In the genomic region with DNA sequence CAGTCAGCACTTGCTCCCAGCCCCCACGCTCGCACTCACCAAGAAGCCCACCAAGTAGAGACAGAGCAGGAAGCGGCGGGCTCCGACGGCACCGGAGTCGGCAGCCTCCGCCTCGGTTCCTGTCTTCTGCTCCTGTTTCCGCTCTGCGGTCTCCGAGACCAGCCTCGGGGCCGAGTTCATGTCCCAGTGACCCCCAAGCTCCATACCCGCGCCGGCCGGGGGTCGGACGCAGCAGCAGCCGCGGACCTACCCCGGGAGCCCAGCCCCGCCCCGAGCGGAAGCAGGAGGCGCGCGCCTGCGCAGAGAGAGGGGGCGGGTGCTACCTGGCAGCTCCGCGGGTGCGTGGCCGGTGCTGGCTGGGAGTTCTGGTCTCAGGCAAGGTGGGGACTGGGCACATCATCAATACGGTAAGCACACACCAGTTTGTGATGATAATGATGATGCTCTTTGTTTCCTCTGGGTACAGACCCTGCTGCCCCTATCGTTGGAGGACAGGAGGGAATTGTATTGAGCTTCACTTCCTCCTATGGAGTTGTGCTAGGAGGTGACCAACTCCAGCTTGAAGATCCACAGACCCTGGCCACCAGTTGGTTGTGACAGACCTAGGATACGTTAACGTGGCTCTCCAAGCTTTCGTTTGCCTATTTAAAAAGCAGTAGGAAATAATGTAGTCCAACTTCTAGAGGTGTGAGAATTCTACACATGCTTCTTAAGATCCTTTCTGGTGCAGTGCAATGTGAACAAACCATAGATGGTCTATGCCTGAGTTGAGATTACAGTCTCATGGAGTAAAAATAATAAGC, we compare ENCODE assay signal across 8 cellular contexts. TPM values are rescaled to one million over a fixed set of nuclear protein-coding genes. Genes with fewer than 3 reads are reported as not detected.
DNase-seq lines count a peak whose midpoint lies in the region; ATAC-seq and TF ChIP-seq lines count a peak whose summit lies in the region.

No MANE protein-coding gene starts in this region.

- H3K4me2 ChIP-seq in neural progenitor cell, result peak overlapping the region; percentile 97

- H3K9me3 Mint-ChIP-seq in neural progenitor cell, result no peaks in the 10 kb centered on the region

- H3K27me3 Mint-ChIP-seq in neural progenitor cell (ENCODE audit: insufficient read depth, low read depth), result no peaks in the 10 kb centered on the region

- peaks cover 23% of the 10 kb centered on the region for H3K4me1 Mint-ChIP-seq in neural progenitor cell

- peaks cover 46% of the 10 kb centered on the region for H3K79me2 ChIP-seq in neural progenitor cell (ENCODE audit: low read depth)

- peak overlapping the region; percentile 98 for H3K4me3 Mint-ChIP-seq in neural progenitor cell

- H3K27ac Mint-ChIP-seq in neural progenitor cell, result peak overlapping the region; percentile 69

- H3K4me3 ChIP-seq in HUES6 (ENCODE audit: low read depth, low read length) (peak overlapping the region; percentile 73), neural progenitor cell (peak overlapping the region; percentile 90)

- peaks cover 1% of the 10 kb centered on the region for H3K36me3 Mint-ChIP-seq in neural progenitor cell

- H3K36me3 ChIP-seq in HUES6 (ENCODE audit: control insufficient read depth, insufficient read depth, low read length), result peaks cover 3% of the 10 kb centered on the region
- no peaks in the 10 kb centered on the region for H3K36me3 ChIP-seq in neural progenitor cell

- H3K27me3 ChIP-seq in HUES6 (ENCODE audit: control insufficient read depth, insufficient read depth, low read length) (no peaks in the 10 kb centered on the region), foreskin keratinocyte (no peaks in the 10 kb centered on the region), neural progenitor cell (no peaks in the 10 kb centered on the region)

- ATAC-seq in GM21515 (IDR thresholded peaks at IDR 0.05; ENCODE audit: unreplicated experiment) (peak; percentile 94), foreskin keratinocyte (peak; percentile 88)

- H4K20me1 ChIP-seq in neural progenitor cell (ENCODE audit: low read depth), result peaks cover 30% of the 10 kb centered on the region

- H3K9me3 ChIP-seq in HUES6 (ENCODE audit: control insufficient read depth, insufficient read depth, low read depth, low read length) (no peaks in the 10 kb centered on the region), neural progenitor cell (ENCODE audit: low read depth) (no peaks in the 10 kb centered on the region)

- DNase-seq in DMS79 treated with DMSO at 0.1 percent for 48 hours (lab: John Stamatoyannopoulos, UW) (peak; percentile 72), RPMI8226 (peak; percentile 86), foreskin keratinocyte (peak; percentile 23 to 47), neural progenitor cell (ENCODE audit: low spot score) (peak; percentile 90), stromal cell of bone marrow (ENCODE audit: low read depth) (peak; percentile 19)
- DNase-seq in activated effector memory CD4-positive, alpha-beta T cell treated with Interleukin-2 at 50 U/mL for 16 hours, result peak; percentile 78

- H3K9ac ChIP-seq in HUES6 (ENCODE audit: low read length), result peak overlapping the region; percentile 69
- H3K9ac ChIP-seq in neural progenitor cell, result peak overlapping the region; percentile 48

- peak overlapping the region; percentile 99 for H2AFZ ChIP-seq in neural progenitor cell (replicated peaks)

- H3K27ac ChIP-seq in HUES6 (ENCODE audit: low read depth, low read length) (no peak overlapping the region; the same call in 1 of the 2 replicates), foreskin keratinocyte (no peak overlapping the region), neural progenitor cell (no peak overlapping the region)

- TF ChIP-seq CTCF in foreskin keratinocyte (conservative IDR thresholded peaks at IDR 0.05) (no peak), neural progenitor cell (IDR thresholded peaks at IDR 0.05) (no peak)

- H3F3A ChIP-seq in neural progenitor cell (ENCODE audit: low read depth), result no peaks in the 10 kb centered on the region

- H3K4me1 ChIP-seq in HUES6 (ENCODE audit: control insufficient read depth, insufficient read depth, low read length) (peaks cover 8% of the 10 kb centered on the region), foreskin keratinocyte (no peaks in the 10 kb centered on the region), neural progenitor cell (peaks cover 14% of the 10 kb centered on the region)

RNA-seq across cellular contexts. Expression of gene TMEM182, which starts 25.0 kb away (rescaled TPM):
- total RNA-seq in foreskin keratinocyte (2.9 and 3.4 TPM in 2 replicates), neural progenitor cell (ENCODE audit: low replicate concordance) (4.2 and 4.6 TPM in 2 replicates)
- polyA plus RNA-seq in foreskin keratinocyte, result 1.4 and 1.7 TPM in 2 replicates

Comparison
In these comparisons a context has a peak if more than half of its experiments do, and no peak if none do; other contexts are left out.
1. DNase-seq: peak in every context shown above with its lines; median percentile 90 in neural progenitor cell; 86 in RPMI8226; 78 in activated effector memory CD4-positive, alpha-beta T cell treated with Interleukin-2 at 50 U/mL for 16 hours; 72 in DMS79 treated with DMSO at 0.1 percent for 48 hours; 35 in foreskin keratinocyte; 19 in stromal cell of bone marrow.